9 cellular contexts compared by ENCODE assay signal in the genomic region with DNA sequence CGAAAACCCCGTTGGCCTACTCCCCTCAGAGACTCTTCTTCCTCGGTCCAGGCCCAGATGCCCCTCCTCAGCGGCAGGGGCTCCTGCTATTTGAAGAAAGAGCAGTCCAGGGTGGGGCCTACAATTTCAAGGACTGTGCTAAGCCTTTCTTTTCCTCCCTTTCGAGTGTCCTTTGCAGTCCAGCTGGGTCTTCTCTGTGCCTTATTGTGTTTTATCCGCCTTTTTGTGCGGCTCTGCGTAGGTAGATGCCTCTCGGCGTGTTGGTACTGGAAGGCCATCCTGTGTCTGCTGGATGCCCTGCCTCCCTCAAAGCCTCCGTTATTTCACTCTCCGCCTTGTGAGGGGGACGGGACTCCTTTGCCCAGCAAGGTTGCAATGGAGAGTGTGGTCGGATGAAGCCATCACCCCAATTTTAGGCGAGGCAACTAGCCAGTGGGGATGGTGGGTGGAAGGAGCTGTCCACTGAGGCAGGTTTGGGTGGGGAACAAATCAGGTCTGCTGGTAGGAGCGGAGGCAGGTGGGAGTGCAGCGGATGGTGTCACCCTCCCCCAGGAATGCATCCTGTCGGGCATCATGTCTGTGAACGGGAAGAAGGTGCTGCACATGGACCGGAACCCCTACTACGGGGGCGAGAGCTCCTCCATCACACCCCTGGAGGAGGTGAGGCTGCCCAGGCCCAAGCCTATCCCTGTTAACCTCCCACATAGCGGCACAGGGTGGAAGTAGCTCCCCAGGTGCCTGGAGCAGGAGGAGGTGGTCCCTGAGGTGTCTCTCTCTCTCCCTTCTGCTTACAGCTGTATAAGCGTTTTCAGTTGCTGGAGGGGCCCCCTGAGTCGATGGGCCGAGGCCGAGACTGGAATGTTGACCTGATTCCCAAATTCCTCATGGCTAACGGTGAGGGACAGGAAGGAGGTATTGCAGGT. TPM values are rescaled to one million over a fixed set of nuclear protein-coding genes. Genes with fewer than 3 reads are reported as not detected.
DNase-seq lines count a peak whose midpoint lies in the region; ATAC-seq and TF ChIP-seq lines count a peak whose summit lies in the region.
"Had no signal": no experiment of that assay in that cellular context is flagged by ENCODE, and none has a peak within 500 bp of the region (broad histone marks: within the 10 kb centered on the region; RNA-seq: fewer than 3 reads in every experiment).

No MANE protein-coding gene starts in this region.

- peak overlapping the region in 1 of 2 donors; percentile 44 for H3K27ac ChIP-seq in left lung
- peak overlapping the region; percentile 83 to 88 for H3K27ac ChIP-seq in testis

- POLR2A ChIA-PET in activated CD4-positive, alpha-beta T cell treated with anti-CD3 and anti-CD28 coated beads, Interleukin-2, amount 10 ng/mL, durations not matched to agents 7 days and 5 days (lab: Charles Lee) = no interaction called here

- no peak for DNase-seq in activated CD4-positive, alpha-beta T cell treated with anti-CD3 and anti-CD28 coated beads, Interleukin-2, amount 10 ng/mL, durations not matched to agents 7 days and 5 days
- no peak for DNase-seq in activated CD4-positive, alpha-beta T cell treated with anti-CD3 and anti-CD28 coated beads for 4 hours
- DNase-seq in adipocyte (ENCODE audit: low read depth) (peak; percentile 30), left lung (no peak), testis (no peak), mucosa of descending colon (no peak), NCI-H146 treated with DMSO at 0.1 percent for 48 hours (lab: John Stamatoyannopoulos, UW; ENCODE audit: unreplicated experiment) (no peak)
- DNase-seq in effector CD4-positive, alpha-beta T cell = no peak
- DNase-seq: effector CD8-positive, alpha-beta T cell had no signal

- H3K27me3 Mint-ChIP-seq in activated CD4-positive, alpha-beta T cell treated with anti-CD3 and anti-CD28 coated beads, Interleukin-2, amount 10 ng/mL, durations not matched to agents 7 days and 5 days = no peaks in the 10 kb centered on the region

- CTCF ChIA-PET in activated CD4-positive, alpha-beta T cell treated with anti-CD3 and anti-CD28 coated beads, Interleukin-2, amount 10 ng/mL, durations not matched to agents 7 days and 5 days (lab: Charles Lee) = interaction anchor here (0.6 to 1.2 kb wide), 2 partner anchors 10 to 199 kb away, joined by 3 to 4 read pairs; a partner anchor contains a TSS

- peaks cover 31% of the 10 kb centered on the region for H3K4me1 Mint-ChIP-seq in activated CD4-positive, alpha-beta T cell treated with anti-CD3 and anti-CD28 coated beads, Interleukin-2, amount 10 ng/mL, durations not matched to agents 7 days and 5 days

- ATAC-seq in left lung (no peak), mucosa of descending colon (no peak)

- peak overlapping the region; percentile 77 for H3K9ac ChIP-seq in adipocyte (ENCODE audit: low read length)

- no peaks in the 10 kb centered on the region for H3K9me3 ChIP-seq in adipocyte (ENCODE audit: control insufficient read depth, low read length)
- H3K9me3 ChIP-seq in left lung = no peaks in the 10 kb centered on the region
- no peaks in the 10 kb centered on the region for H3K9me3 ChIP-seq in testis
- no peaks in the 10 kb centered on the region for H3K9me3 ChIP-seq in mucosa of descending colon

- no peaks in the 10 kb centered on the region for H3K4me1 ChIP-seq in adipocyte (ENCODE audit: control insufficient read depth, insufficient read depth, low read length)
- peaks cover 0 to 21% of the 10 kb centered on the region in 2 donors for H3K4me1 ChIP-seq in left lung
- H3K4me1 ChIP-seq in testis = no peaks in the 10 kb centered on the region
- H3K4me1 ChIP-seq in mucosa of descending colon (ENCODE audit: low read depth) = no peaks in the 10 kb centered on the region

- H3K4me3 Mint-ChIP-seq in activated CD4-positive, alpha-beta T cell treated with anti-CD3 and anti-CD28 coated beads, Interleukin-2, amount 10 ng/mL, durations not matched to agents 7 days and 5 days = peak overlapping the region; percentile 81

- intact Hi-C loops in left lung (cut with DNase I) = no loop called here
- intact Hi-C loops in testis (cut with DNase I; ENCODE audit: low total_unique reads) = no loop called here
- intact Hi-C loops in mucosa of descending colon (cut with DNase I, micrococcal nuclease) = no loop called here

- TF ChIP-seq CTCF in left lung (IDR thresholded peaks at IDR 0.05) (no peak), testis (IDR thresholded peaks at IDR 0.05) (no peak), mucosa of descending colon (IDR thresholded peaks at IDR 0.05) (no peak)

- no peak for TF ChIP-seq POLR2A in testis (IDR thresholded peaks at IDR 0.05)

- H3K36me3 Mint-ChIP-seq in activated CD4-positive, alpha-beta T cell treated with anti-CD3 and anti-CD28 coated beads, Interleukin-2, amount 10 ng/mL, durations not matched to agents 7 days and 5 days (ENCODE audit: low read depth) = peaks cover 21% of the 10 kb centered on the region

- H3K4me3 ChIP-seq in adipocyte (ENCODE audit: low read length) (peak overlapping the region; percentile 77), left lung (peak overlapping the region; percentile 46 to 84), testis (peak overlapping the region; percentile 61 to 74), mucosa of descending colon (no peak overlapping the region)

- no peaks in the 10 kb centered on the region for H3K9me3 Mint-ChIP-seq in activated CD4-positive, alpha-beta T cell treated with anti-CD3 and anti-CD28 coated beads, Interleukin-2, amount 10 ng/mL, durations not matched to agents 7 days and 5 days

- peak overlapping the region; percentile 83 for H3K27ac Mint-ChIP-seq in activated CD4-positive, alpha-beta T cell treated with anti-CD3 and anti-CD28 coated beads, Interleukin-2, amount 10 ng/mL, durations not matched to agents 7 days and 5 days

- 4 to 21% methylated on average over 9 to 19 of the region's 28 CpGs for WGBS in testis, 2 donors

- H3K36me3 ChIP-seq in adipocyte (ENCODE audit: control insufficient read depth, insufficient read depth, low read length, severe bottlenecking) (peaks cover 31% of the 10 kb centered on the region), left lung (peaks cover 0 to 66% of the 10 kb centered on the region in 2 donors), testis (ENCODE audit: low read depth, missing control alignments) (no peaks in the 10 kb centered on the region), mucosa of descending colon (ENCODE audit: low read depth) (no peaks in the 10 kb centered on the region)

- H3K27me3 ChIP-seq in adipocyte (replicated peaks; ENCODE audit: control insufficient read depth, insufficient read depth, low read length) (no peaks in the 10 kb centered on the region), left lung (no peaks in the 10 kb centered on the region), testis (no peaks in the 10 kb centered on the region)

RNA-seq across cellular contexts. Expression of a gene that starts 1.3 kb away (rescaled TPM):
- 100 to 1,000 TPM; 118 to 123 TPM for total RNA-seq in activated CD4-positive, alpha-beta T cell treated with anti-CD3 and anti-CD28 coated beads, Interleukin-2, amount 10 ng/mL, durations not matched to agents 7 days and 5 days
- total RNA-seq in left lung (100 to 1,000 TPM; 107 to 108 TPM), testis (100 to 1,000 TPM; 158 to 162 TPM), mucosa of descending colon (100 to 1,000 TPM in 1 of 3 donors, 10 to 100 TPM in 2; 67.1 to 117 (median 68.1) TPM)
- 118 TPM for polyA plus RNA-seq in testis (ENCODE audit: insufficient read depth, low read depth, low replicate concordance)

RNA-seq across cellular contexts. Expression of a gene that starts 5.7 kb away (rescaled TPM):
- 10 to 100 TPM; 54.3 to 66.9 TPM for total RNA-seq in activated CD4-positive, alpha-beta T cell treated with anti-CD3 and anti-CD28 coated beads, Interleukin-2, amount 10 ng/mL, durations not matched to agents 7 days and 5 days
- 10 to 100 TPM; 72.6 to 82.1 TPM for total RNA-seq in left lung
- total RNA-seq in testis = 10 to 100 TPM; 38.4 to 38.5 TPM
- 29.6 TPM for polyA plus RNA-seq in testis (ENCODE audit: insufficient read depth, low read depth, low replicate concordance)
- 10 to 100 TPM; 46.2 to 65.1 (median 50.5) TPM for total RNA-seq in mucosa of descending colon

RNA-seq across cellular contexts. Expression of a gene that starts 9.8 kb away (rescaled TPM):
- total RNA-seq in activated CD4-positive, alpha-beta T cell treated with anti-CD3 and anti-CD28 coated beads, Interleukin-2, amount 10 ng/mL, durations not matched to agents 7 days and 5 days = 10 to 100 TPM; 46.1 to 46.9 TPM
- total RNA-seq in left lung = 100 to 1,000 TPM; 139 to 168 TPM
- total RNA-seq in testis = 100 to 1,000 TPM in 1 of 2 donors, 10 to 100 TPM in 1; 95.1 to 158 TPM
- 119 TPM for polyA plus RNA-seq in testis (ENCODE audit: insufficient read depth, low read depth, low replicate concordance)
- total RNA-seq in mucosa of descending colon = 10 to 100 TPM; 78.1 to 95.8 (median 95.2) TPM

RNA-seq across cellular contexts. Expression of a gene that starts 19.8 kb away (rescaled TPM):
- 10 to 100 TPM; 26.2 to 28.3 TPM for total RNA-seq in activated CD4-positive, alpha-beta T cell treated with anti-CD3 and anti-CD28 coated beads, Interleukin-2, amount 10 ng/mL, durations not matched to agents 7 days and 5 days
- total RNA-seq in left lung = 10 to 100 TPM; 62.4 to 83.6 TPM
- 10 to 100 TPM; 37.3 to 63.5 TPM for total RNA-seq in testis
- polyA plus RNA-seq in testis (ENCODE audit: insufficient read depth, low read depth, low replicate concordance) = 24.7 TPM
- total RNA-seq in mucosa of descending colon = 10 to 100 TPM; 24.8 to 66.1 (median 51.7) TPM

RNA-seq across cellular contexts. Expression of a gene that starts 26.9 kb away (rescaled TPM):
- 100 to 1,000 TPM in 1 of 2 experiments, 10 to 100 TPM in 1; 86.6 to 104 TPM for total RNA-seq in activated CD4-positive, alpha-beta T cell treated with anti-CD3 and anti-CD28 coated beads, Interleukin-2, amount 10 ng/mL, durations not matched to agents 7 days and 5 days
- total RNA-seq in left lung (10 to 100 TPM; 34.7 to 45.5 TPM), testis (10 to 100 TPM; 32.1 to 48.7 TPM), mucosa of descending colon (10 to 100 TPM; 38.2 to 44.7 (median 43.2) TPM)
- polyA plus RNA-seq in testis (ENCODE audit: insufficient read depth, low read depth, low replicate concordance) = 11.8 TPM
